Comparison of ENCODE assay signal across 1 cellular context in genomic region chr16:85446846-85447656, GRCh38.
TF ChIP-seq lines count a peak whose summit lies in the region.

No MANE protein-coding gene starts in this region.

TF ChIP-seq in HepG2, 621 proteins besides CTCF, POLR2A, EP300 and RAD21 (continued from another document and continues in another):
- TF ChIP-seq, protein P1, sequence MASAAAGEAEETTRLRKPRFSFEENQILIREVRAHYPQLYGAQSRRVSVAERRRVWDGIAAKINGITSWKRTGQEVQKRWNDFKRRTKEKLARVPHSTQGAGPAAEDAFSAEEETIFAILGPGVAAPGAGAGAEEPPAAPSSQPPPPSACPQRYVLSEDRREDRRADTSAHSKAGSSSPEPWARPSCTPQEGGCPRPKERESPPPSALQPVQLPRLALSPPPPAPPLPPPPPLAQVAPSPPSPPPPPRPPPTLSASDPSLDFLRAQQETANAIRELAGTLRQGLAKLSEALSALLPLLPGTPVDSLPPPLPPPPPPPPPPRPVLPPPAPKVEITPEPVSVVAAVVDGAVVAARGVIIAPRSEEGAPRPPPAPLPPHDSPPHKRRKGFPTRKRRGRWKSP (CRISPR knock-in tag; IDR thresholded peaks at IDR 0.05), result no peak
- TF ChIP-seq, protein P2, sequence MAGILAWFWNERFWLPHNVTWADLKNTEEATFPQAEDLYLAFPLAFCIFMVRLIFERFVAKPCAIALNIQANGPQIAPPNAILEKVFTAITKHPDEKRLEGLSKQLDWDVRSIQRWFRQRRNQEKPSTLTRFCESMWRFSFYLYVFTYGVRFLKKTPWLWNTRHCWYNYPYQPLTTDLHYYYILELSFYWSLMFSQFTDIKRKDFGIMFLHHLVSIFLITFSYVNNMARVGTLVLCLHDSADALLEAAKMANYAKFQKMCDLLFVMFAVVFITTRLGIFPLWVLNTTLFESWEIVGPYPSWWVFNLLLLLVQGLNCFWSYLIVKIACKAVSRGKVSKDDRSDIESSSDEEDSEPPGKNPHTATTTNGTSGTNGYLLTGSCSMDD (CRISPR knock-in tag; IDR thresholded peaks at IDR 0.05), result no peak
- TF ChIP-seq, protein P3, sequence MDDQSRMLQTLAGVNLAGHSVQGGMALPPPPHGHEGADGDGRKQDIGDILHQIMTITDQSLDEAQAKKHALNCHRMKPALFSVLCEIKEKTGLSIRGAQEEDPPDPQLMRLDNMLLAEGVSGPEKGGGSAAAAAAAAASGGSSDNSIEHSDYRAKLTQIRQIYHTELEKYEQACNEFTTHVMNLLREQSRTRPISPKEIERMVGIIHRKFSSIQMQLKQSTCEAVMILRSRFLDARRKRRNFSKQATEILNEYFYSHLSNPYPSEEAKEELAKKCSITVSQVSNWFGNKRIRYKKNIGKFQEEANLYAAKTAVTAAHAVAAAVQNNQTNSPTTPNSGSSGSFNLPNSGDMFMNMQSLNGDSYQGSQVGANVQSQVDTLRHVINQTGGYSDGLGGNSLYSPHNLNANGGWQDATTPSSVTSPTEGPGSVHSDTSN (CRISPR knock-in tag; IDR thresholded peaks at IDR 0.05; ENCODE audit: borderline replicate concordance), result no peak
- no peak for TF ChIP-seq FOXK1 (CRISPR knock-in tag; IDR thresholded peaks at IDR 0.05; ENCODE audit: borderline replicate concordance, low read depth)
- no peak for TF ChIP-seq MLX (CRISPR knock-in tag; IDR thresholded peaks at IDR 0.05)
- TF ChIP-seq ZNF567 (CRISPR knock-in tag; IDR thresholded peaks at IDR 0.05; ENCODE audit: borderline replicate concordance), result 0 out of 2 replicates have a peak, but pooled peaks have one; percentile 53
- TF ChIP-seq, protein P4, sequence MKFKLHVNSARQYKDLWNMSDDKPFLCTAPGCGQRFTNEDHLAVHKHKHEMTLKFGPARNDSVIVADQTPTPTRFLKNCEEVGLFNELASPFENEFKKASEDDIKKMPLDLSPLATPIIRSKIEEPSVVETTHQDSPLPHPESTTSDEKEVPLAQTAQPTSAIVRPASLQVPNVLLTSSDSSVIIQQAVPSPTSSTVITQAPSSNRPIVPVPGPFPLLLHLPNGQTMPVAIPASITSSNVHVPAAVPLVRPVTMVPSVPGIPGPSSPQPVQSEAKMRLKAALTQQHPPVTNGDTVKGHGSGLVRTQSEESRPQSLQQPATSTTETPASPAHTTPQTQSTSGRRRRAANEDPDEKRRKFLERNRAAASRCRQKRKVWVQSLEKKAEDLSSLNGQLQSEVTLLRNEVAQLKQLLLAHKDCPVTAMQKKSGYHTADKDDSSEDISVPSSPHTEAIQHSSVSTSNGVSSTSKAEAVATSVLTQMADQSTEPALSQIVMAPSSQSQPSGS (CRISPR knock-in tag; IDR thresholded peaks at IDR 0.05), result no peak
- TF ChIP-seq ZBTB33 (CRISPR knock-in tag; IDR thresholded peaks at IDR 0.05), result no peak
- TF ChIP-seq ZNF530 (CRISPR knock-in tag; IDR thresholded peaks at IDR 0.05; ENCODE audit: low read depth), result no peak
- no peak for TF ChIP-seq TAF15 (IDR thresholded peaks at IDR 0.05; ENCODE audit: low read depth, low read length, poor library complexity, severe bottlenecking)
- no peak for TF ChIP-seq FOXA3 (CRISPR knock-in tag; IDR thresholded peaks at IDR 0.05)
- TF ChIP-seq, protein P5, sequence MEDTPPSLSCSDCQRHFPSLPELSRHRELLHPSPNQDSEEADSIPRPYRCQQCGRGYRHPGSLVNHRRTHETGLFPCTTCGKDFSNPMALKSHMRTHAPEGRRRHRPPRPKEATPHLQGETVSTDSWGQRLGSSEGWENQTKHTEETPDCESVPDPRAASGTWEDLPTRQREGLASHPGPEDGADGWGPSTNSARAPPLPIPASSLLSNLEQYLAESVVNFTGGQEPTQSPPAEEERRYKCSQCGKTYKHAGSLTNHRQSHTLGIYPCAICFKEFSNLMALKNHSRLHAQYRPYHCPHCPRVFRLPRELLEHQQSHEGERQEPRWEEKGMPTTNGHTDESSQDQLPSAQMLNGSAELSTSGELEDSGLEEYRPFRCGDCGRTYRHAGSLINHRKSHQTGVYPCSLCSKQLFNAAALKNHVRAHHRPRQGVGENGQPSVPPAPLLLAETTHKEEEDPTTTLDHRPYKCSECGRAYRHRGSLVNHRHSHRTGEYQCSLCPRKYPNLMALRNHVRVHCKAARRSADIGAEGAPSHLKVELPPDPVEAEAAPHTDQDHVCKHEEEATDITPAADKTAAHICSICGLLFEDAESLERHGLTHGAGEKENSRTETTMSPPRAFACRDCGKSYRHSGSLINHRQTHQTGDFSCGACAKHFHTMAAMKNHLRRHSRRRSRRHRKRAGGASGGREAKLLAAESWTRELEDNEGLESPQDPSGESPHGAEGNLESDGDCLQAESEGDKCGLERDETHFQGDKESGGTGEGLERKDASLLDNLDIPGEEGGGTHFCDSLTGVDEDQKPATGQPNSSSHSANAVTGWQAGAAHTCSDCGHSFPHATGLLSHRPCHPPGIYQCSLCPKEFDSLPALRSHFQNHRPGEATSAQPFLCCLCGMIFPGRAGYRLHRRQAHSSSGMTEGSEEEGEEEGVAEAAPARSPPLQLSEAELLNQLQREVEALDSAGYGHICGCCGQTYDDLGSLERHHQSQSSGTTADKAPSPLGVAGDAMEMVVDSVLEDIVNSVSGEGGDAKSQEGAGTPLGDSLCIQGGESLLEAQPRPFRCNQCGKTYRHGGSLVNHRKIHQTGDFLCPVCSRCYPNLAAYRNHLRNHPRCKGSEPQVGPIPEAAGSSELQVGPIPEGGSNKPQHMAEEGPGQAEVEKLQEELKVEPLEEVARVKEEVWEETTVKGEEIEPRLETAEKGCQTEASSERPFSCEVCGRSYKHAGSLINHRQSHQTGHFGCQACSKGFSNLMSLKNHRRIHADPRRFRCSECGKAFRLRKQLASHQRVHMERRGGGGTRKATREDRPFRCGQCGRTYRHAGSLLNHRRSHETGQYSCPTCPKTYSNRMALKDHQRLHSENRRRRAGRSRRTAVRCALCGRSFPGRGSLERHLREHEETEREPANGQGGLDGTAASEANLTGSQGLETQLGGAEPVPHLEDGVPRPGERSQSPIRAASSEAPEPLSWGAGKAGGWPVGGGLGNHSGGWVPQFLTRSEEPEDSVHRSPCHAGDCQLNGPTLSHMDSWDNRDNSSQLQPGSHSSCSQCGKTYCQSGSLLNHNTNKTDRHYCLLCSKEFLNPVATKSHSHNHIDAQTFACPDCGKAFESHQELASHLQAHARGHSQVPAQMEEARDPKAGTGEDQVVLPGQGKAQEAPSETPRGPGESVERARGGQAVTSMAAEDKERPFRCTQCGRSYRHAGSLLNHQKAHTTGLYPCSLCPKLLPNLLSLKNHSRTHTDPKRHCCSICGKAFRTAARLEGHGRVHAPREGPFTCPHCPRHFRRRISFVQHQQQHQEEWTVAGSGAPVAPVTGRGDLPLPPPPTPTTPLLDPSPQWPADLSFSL (CRISPR knock-in tag; IDR thresholded peaks at IDR 0.05), result no peak
- no peak for TF ChIP-seq MED13 (CRISPR knock-in tag; IDR thresholded peaks at IDR 0.05)
- TF ChIP-seq NFE2L1 (CRISPR knock-in tag; IDR thresholded peaks at IDR 0.05; ENCODE audit: borderline replicate concordance), result no peak
- TF ChIP-seq, protein P6, sequence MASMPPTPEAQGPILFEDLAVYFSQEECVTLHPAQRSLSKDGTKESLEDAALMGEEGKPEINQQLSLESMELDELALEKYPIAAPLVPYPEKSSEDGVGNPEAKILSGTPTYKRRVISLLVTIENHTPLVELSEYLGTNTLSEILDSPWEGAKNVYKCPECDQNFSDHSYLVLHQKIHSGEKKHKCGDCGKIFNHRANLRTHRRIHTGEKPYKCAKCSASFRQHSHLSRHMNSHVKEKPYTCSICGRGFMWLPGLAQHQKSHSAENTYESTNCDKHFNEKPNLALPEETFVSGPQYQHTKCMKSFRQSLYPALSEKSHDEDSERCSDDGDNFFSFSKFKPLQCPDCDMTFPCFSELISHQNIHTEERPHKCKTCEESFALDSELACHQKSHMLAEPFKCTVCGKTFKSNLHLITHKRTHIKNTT (CRISPR knock-in tag; IDR thresholded peaks at IDR 0.05), result no peak
- TF ChIP-seq ZNF564 (CRISPR knock-in tag; IDR thresholded peaks at IDR 0.05), result no peak
- TF ChIP-seq ZNF570 (CRISPR knock-in tag; IDR thresholded peaks at IDR 0.05; ENCODE audit: borderline replicate concordance), result no peak
- TF ChIP-seq RFXANK (CRISPR knock-in tag; IDR thresholded peaks at IDR 0.05), result no peak
- 0 out of 2 replicates have a peak, but pooled peaks have one; percentile 14 for TF ChIP-seq EEA1 (CRISPR knock-in tag; IDR thresholded peaks at IDR 0.05; ENCODE audit: borderline replicate concordance)
- TF ChIP-seq EZH2 (conservative IDR thresholded peaks at IDR 0.05; ENCODE audit: low read depth, low read length), result no peak
- no peak for TF ChIP-seq ZFP1 (CRISPR knock-in tag; IDR thresholded peaks at IDR 0.05)
- TF ChIP-seq, protein P7, sequence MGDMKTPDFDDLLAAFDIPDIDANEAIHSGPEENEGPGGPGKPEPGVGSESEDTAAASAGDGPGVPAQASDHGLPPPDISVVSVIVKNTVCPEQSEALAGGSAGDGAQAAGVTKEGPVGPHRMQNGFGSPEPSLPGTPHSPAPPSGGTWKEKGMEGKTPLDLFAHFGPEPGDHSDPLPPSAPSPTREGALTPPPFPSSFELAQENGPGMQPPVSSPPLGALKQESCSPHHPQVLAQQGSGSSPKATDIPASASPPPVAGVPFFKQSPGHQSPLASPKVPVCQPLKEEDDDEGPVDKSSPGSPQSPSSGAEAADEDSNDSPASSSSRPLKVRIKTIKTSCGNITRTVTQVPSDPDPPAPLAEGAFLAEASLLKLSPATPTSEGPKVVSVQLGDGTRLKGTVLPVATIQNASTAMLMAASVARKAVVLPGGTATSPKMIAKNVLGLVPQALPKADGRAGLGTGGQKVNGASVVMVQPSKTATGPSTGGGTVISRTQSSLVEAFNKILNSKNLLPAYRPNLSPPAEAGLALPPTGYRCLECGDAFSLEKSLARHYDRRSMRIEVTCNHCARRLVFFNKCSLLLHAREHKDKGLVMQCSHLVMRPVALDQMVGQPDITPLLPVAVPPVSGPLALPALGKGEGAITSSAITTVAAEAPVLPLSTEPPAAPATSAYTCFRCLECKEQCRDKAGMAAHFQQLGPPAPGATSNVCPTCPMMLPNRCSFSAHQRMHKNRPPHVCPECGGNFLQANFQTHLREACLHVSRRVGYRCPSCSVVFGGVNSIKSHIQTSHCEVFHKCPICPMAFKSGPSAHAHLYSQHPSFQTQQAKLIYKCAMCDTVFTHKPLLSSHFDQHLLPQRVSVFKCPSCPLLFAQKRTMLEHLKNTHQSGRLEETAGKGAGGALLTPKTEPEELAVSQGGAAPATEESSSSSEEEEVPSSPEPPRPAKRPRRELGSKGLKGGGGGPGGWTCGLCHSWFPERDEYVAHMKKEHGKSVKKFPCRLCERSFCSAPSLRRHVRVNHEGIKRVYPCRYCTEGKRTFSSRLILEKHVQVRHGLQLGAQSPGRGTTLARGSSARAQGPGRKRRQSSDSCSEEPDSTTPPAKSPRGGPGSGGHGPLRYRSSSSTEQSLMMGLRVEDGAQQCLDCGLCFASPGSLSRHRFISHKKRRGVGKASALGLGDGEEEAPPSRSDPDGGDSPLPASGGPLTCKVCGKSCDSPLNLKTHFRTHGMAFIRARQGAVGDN (CRISPR knock-in tag; IDR thresholded peaks at IDR 0.05), result peak; percentile 57; the same call in 1 of the 2 replicates
- TF ChIP-seq ZNF616 (CRISPR knock-in tag; IDR thresholded peaks at IDR 0.05; ENCODE audit: low read depth), result no peak
- TF ChIP-seq, protein P8, sequence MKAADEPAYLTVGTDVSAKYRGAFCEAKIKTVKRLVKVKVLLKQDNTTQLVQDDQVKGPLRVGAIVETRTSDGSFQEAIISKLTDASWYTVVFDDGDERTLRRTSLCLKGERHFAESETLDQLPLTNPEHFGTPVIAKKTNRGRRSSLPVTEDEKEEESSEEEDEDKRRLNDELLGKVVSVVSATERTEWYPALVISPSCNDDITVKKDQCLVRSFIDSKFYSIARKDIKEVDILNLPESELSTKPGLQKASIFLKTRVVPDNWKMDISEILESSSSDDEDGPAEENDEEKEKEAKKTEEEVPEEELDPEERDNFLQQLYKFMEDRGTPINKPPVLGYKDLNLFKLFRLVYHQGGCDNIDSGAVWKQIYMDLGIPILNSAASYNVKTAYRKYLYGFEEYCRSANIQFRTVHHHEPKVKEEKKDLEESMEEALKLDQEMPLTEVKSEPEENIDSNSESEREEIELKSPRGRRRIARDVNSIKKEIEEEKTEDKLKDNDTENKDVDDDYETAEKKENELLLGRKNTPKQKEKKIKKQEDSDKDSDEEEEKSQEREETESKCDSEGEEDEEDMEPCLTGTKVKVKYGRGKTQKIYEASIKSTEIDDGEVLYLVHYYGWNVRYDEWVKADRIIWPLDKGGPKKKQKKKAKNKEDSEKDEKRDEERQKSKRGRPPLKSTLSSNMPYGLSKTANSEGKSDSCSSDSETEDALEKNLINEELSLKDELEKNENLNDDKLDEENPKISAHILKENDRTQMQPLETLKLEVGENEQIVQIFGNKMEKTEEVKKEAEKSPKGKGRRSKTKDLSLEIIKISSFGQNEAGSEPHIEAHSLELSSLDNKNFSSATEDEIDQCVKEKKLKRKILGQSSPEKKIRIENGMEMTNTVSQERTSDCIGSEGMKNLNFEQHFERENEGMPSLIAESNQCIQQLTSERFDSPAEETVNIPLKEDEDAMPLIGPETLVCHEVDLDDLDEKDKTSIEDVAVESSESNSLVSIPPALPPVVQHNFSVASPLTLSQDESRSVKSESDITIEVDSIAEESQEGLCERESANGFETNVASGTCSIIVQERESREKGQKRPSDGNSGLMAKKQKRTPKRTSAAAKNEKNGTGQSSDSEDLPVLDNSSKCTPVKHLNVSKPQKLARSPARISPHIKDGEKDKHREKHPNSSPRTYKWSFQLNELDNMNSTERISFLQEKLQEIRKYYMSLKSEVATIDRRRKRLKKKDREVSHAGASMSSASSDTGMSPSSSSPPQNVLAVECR (CRISPR knock-in tag; IDR thresholded peaks at IDR 0.05; ENCODE audit: borderline replicate concordance), result peak; percentile 37; the same call in 1 of the 2 replicates
- TF ChIP-seq ZNF3 (CRISPR knock-in tag; IDR thresholded peaks at IDR 0.05), result no peak
- TF ChIP-seq MYC (CRISPR knock-in tag; IDR thresholded peaks at IDR 0.05; ENCODE audit: borderline replicate concordance), result peak; percentile 36; the same call in 1 of the 2 replicates
- TF ChIP-seq REXO4 (CRISPR knock-in tag; IDR thresholded peaks at IDR 0.05; ENCODE audit: borderline replicate concordance), result no peak
- TF ChIP-seq ZNF34 (CRISPR knock-in tag; IDR thresholded peaks at IDR 0.05; ENCODE audit: borderline replicate concordance), result no peak
- no peak for TF ChIP-seq ZNF230 (CRISPR knock-in tag; IDR thresholded peaks at IDR 0.05)
